21 cellular contexts compared by ENCODE assay signal in the genomic region with DNA sequence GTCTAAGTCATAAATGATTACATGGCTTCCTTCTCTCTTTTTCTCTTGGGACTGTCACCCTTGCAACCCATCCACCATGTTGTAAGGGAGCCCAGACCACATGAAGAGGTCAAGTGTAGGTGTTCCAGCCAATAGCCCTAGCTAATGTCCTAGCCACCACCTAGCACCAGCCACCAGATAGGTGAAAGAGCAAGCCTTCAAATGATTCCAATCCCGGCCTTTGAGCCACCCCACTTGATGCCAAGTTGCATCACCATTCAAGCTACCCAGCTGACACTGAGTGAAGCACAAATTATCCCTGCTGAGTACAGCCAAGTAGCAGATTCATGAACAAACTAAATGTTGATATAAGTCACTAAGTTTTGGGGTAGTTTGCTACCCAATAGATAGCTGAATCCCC.
DNase-seq lines count a peak whose midpoint lies in the region; ATAC-seq, FAIRE-seq and TF ChIP-seq lines count a peak whose summit lies in the region.
"Had no signal": no experiment of that assay in that cellular context is flagged by ENCODE, and none has a peak within 500 bp of the region (broad histone marks: within the 10 kb centered on the region; RNA-seq: fewer than 3 reads in every experiment).

No MANE protein-coding gene starts in this region.

- TF ChIP-seq EP300 in HepG2 (IDR thresholded peaks at IDR 0.05; ENCODE audit: low read depth in 2 of 2, low read length in 2 of 2) (no peak), HepG2 (CRISPR knock-in tag; IDR thresholded peaks at IDR 0.05; ENCODE audit: borderline replicate concordance) (no peak)

- H4K20me1 ChIP-seq in HepG2 (ENCODE audit: insufficient read depth, low read length): no peaks in the 10 kb centered on the region

- TF ChIP-seq POLR2A in HepG2 (IDR thresholded peaks at IDR 0.05; ENCODE audit: insufficient read depth in 1 of 2, low read depth in 2 of 2, low read length in 2 of 2): no peak

- WGBS in liver: 50% methylated on average over 1 of the region's 1 CpG
- no CpG with 5 or more reads among the region's 1 CpG for WGBS in HepG2 (ENCODE audit: low lambda C conversion rate)

- H2AFZ ChIP-seq in HepG2 (ENCODE audit: low read length): no peak overlapping the region
- H2AFZ ChIP-seq: GM23338 had no signal

- peaks cover 0 to 3% (median 0%) of the 10 kb centered on the region in 3 donors for H3K36me3 Mint-ChIP-seq in CD8-positive, alpha-beta memory T cell

- TF ChIP-seq RAD21 in liver (IDR thresholded peaks at IDR 0.05) (peak; percentile 6 to 37), HepG2 (CRISPR knock-in tag; IDR thresholded peaks at IDR 0.05) (no peak)

- in situ Hi-C loops in HepG2 (cut with HindIII; ENCODE audit: extremely low pct_ligation_motif_present, low pct_unique_long_range_greater_than_20kb): no loop called here

- H3K27me3 ChIP-seq in liver (ENCODE audit: control insufficient read depth in 4 of 4, insufficient read depth in 4 of 4, low read length in 3 of 4) (no peaks in the 10 kb centered on the region), HepG2 (ENCODE audit: control insufficient read depth in 1 of 2, insufficient read depth in 2 of 2, low read length in 2 of 2) (peaks cover 0 to 2% of the 10 kb centered on the region in 2 experiments; a peak in 1 of 5 replicates)
- H3K27me3 ChIP-seq in CD8-positive, alpha-beta memory T cell (ENCODE audit: insufficient read depth, low read length, poor library complexity, severe bottlenecking): no peaks in the 10 kb centered on the region

- H3K4me1 ChIP-seq in liver (ENCODE audit: control insufficient read depth in 4 of 4, insufficient read depth in 4 of 4, low read length in 3 of 4) (peaks cover 5 to 26% (median 14%) of the 10 kb centered on the region in 4 donors), HepG2 (ENCODE audit: insufficient read depth, low read length) (peaks cover 13% of the 10 kb centered on the region)
- no peaks in the 10 kb centered on the region for H3K4me1 ChIP-seq in CD8-positive, alpha-beta memory T cell (ENCODE audit: insufficient read depth, low read length)

- DNase-seq in DMS53 (lab: John Stamatoyannopoulos, UW): peak; percentile 6
- DNase-seq in DMS53 treated with DMSO at 0.1 percent for 48 hours (lab: John Stamatoyannopoulos, UW; ENCODE audit: unreplicated experiment): no peak
- no peak for DNase-seq in HepG2 (ENCODE audit: low spot score)
- DNase-seq in left lobe of liver (ENCODE audit: low spot score): peak; percentile 68
- no peak for DNase-seq in CD8-positive, alpha-beta memory T cell
- no peak for DNase-seq in NCI-H82 (lab: John Stamatoyannopoulos, UW)
- DNase-seq in NCI-H446 (lab: John Stamatoyannopoulos, UW): no peak
- DNase-seq: AML-193, Caco-2, DMS79 treated with DMSO at 0.1 percent for 48 hours, GF-D8, H7, HFFc6, IMR-90 had no signal

- H3K27ac Mint-ChIP-seq in CD8-positive, alpha-beta memory T cell: no peak overlapping the region
- H3K27ac Mint-ChIP-seq: GM23338, HFFc6 had no signal

- no TSS peak for BruUV-seq in HepG2 (replicated peaks; lab: Mats Ljungman, UMichigan)

- H3K27me3 Mint-ChIP-seq in CD8-positive, alpha-beta memory T cell: peaks cover 0 to 24% of the 10 kb centered on the region in 2 donors

- POLR2A ChIA-PET in HepG2 (lab: Yijun Ruan, JAX): no interaction called here
- POLR2A ChIA-PET in CD8-positive, alpha-beta memory T cell (lab: Charles Lee): no interaction called here

- peak overlapping the region in 2 of 7 donors; percentile 17 to 55 for H3K4me3 Mint-ChIP-seq in CD8-positive, alpha-beta memory T cell
- H3K4me3 Mint-ChIP-seq: GM23338, HFFc6 had no signal

- no peak for FAIRE-seq in HepG2 (lab: Jason Lieb, UNC)
- FAIRE-seq: A549, D721Med had no signal

- CTCF ChIA-PET in HepG2 (lab: Yijun Ruan, JAX; ENCODE audit: low intra/inter-chr PET ratio, low total read pairs): no interaction called here
- CTCF ChIA-PET in CD8-positive, alpha-beta memory T cell (lab: Charles Lee): no interaction called here

- H3K36me3 ChIP-seq in liver (ENCODE audit: control insufficient read depth in 4 of 4, insufficient read depth in 3 of 4, low read depth in 1 of 4, low read length in 3 of 4) (no peaks in the 10 kb centered on the region), HepG2 (replicated peaks in 1 of 2; ENCODE audit: control insufficient read depth in 1 of 2, insufficient read depth in 2 of 2, low read length in 2 of 2) (no peaks in the 10 kb centered on the region)
- H3K36me3 ChIP-seq in CD8-positive, alpha-beta memory T cell (ENCODE audit: insufficient read depth, low read length): no peaks in the 10 kb centered on the region

- peaks cover 2 to 6% (median 6%) of the 10 kb centered on the region in 3 donors for H3K4me1 Mint-ChIP-seq in CD8-positive, alpha-beta memory T cell

- intact Hi-C loops in HepG2 (cut with micrococcal nuclease; ENCODE audit: unreplicated experiment): no loop called here

- H3K9me3 ChIP-seq in liver (ENCODE audit: control insufficient read depth in 4 of 4, low read length in 3 of 4): peaks cover 0 to 9% (median 4%) of the 10 kb centered on the region in 4 donors
- no peaks in the 10 kb centered on the region for H3K9me3 ChIP-seq in HepG2 (ENCODE audit: low read length)
- no peaks in the 10 kb centered on the region for H3K9me3 ChIP-seq in CD8-positive, alpha-beta memory T cell (ENCODE audit: low read length)
- H3K9me3 ChIP-seq: A549, Caco-2 had no signal

- no peak overlapping the region for H3K4me3 ChIP-seq in liver (ENCODE audit: low read depth in 1 of 3, low read length in 3 of 3)
- no peak overlapping the region for H3K4me3 ChIP-seq in HepG2 (replicated peaks in 1 of 3; ENCODE audit: insufficient read depth in 1 of 3, low read depth in 2 of 3, low read length in 3 of 3)
- no peak overlapping the region for H3K4me3 ChIP-seq in CD8-positive, alpha-beta memory T cell (ENCODE audit: low read length)
- H3K4me3 ChIP-seq: A549, GM23338 had no signal

- ATAC-seq in HepG2: no peak
- ATAC-seq in left lobe of liver: peak; percentile 70
- ATAC-seq: A549, GM23338, HCT116 had no signal

- peaks cover 0 to 7% (median 2%) of the 10 kb centered on the region in 5 donors for H3K9me3 Mint-ChIP-seq in CD8-positive, alpha-beta memory T cell
- H3K9me3 Mint-ChIP-seq: HFFc6 had no signal

- TF ChIP-seq CTCF in liver (IDR thresholded peaks at IDR 0.05; ENCODE audit: low read depth, low read length, missing input control) (no peak), HepG2 (CRISPR knock-in tag; IDR thresholded peaks at IDR 0.05) (no peak)

- H3K79me2 ChIP-seq in HepG2 (ENCODE audit: insufficient read depth, low read length): no peaks in the 10 kb centered on the region

- H3K4me2 ChIP-seq in HepG2 (ENCODE audit: low read depth, low read length): no peak overlapping the region
- H3K4me2 ChIP-seq: A549, GM23338 had no signal

- H3K27ac ChIP-seq in liver (ENCODE audit: low read depth in 1 of 2, low read length in 2 of 2) (no peak overlapping the region), HepG2 (ENCODE audit: extremely low read length, insufficient read depth, low read length) (no peak overlapping the region)
- no peak overlapping the region for H3K27ac ChIP-seq in CD8-positive, alpha-beta memory T cell (ENCODE audit: low read depth, low read length)
- H3K27ac ChIP-seq: 22Rv1, A549, HL-60 had no signal

- H3K9ac ChIP-seq in liver (ENCODE audit: low read depth in 1 of 2, low read length in 2 of 2) (no peak overlapping the region), HepG2 (ENCODE audit: insufficient read depth, low read depth, low read length) (no peak overlapping the region)

TF ChIP-seq in liver, 16 proteins besides CTCF, POLR2A, EP300 and RAD21 (continues in another document):
- TF ChIP-seq, protein P1, sequence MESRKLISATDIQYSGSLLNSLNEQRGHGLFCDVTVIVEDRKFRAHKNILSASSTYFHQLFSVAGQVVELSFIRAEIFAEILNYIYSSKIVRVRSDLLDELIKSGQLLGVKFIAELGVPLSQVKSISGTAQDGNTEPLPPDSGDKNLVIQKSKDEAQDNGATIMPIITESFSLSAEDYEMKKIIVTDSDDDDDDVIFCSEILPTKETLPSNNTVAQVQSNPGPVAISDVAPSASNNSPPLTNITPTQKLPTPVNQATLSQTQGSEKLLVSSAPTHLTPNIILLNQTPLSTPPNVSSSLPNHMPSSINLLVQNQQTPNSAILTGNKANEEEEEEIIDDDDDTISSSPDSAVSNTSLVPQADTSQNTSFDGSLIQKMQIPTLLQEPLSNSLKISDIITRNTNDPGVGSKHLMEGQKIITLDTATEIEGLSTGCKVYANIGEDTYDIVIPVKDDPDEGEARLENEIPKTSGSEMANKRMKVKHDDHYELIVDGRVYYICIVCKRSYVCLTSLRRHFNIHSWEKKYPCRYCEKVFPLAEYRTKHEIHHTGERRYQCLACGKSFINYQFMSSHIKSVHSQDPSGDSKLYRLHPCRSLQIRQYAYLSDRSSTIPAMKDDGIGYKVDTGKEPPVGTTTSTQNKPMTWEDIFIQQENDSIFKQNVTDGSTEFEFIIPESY (IDR thresholded peaks at IDR 0.05): no peak
- TF ChIP-seq SP1 (IDR thresholded peaks at IDR 0.05): peak; percentile 65
- TF ChIP-seq, protein P2, sequence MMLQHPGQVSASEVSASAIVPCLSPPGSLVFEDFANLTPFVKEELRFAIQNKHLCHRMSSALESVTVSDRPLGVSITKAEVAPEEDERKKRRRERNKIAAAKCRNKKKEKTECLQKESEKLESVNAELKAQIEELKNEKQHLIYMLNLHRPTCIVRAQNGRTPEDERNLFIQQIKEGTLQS (IDR thresholded peaks at IDR 0.05): peak; percentile 86
- peak; percentile 69 to 74 for TF ChIP-seq RXRA (IDR thresholded peaks at IDR 0.05)
- no peak for TF ChIP-seq FOXA1 (IDR thresholded peaks at IDR 0.05)

TF ChIP-seq in HepG2, 621 proteins besides CTCF, POLR2A, EP300 and RAD21:
- TF ChIP-seq RARA (CRISPR knock-in tag; IDR thresholded peaks at IDR 0.05): no peak
- no peak for TF ChIP-seq DMAP1 (CRISPR knock-in tag; IDR thresholded peaks at IDR 0.05)
- TF ChIP-seq JARID2 (CRISPR knock-in tag; IDR thresholded peaks at IDR 0.05; ENCODE audit: insufficient replicate concordance): no peak

Comparison
In these comparisons a context has a peak if more than half of its experiments do, and no peak if none do; other contexts are left out.
1. DNase-seq: peak in DMS53 (single experiment) and left lobe of liver (single experiment); none in DMS53 treated with DMSO at 0.1 percent for 48 hours (single experiment), HepG2 (single experiment), CD8-positive, alpha-beta memory T cell (0 of 5), NCI-H82 (single experiment) and NCI-H446 (0 of 2).